Comparison of ENCODE assay signal across 27 cellular contexts in the genomic region with DNA sequence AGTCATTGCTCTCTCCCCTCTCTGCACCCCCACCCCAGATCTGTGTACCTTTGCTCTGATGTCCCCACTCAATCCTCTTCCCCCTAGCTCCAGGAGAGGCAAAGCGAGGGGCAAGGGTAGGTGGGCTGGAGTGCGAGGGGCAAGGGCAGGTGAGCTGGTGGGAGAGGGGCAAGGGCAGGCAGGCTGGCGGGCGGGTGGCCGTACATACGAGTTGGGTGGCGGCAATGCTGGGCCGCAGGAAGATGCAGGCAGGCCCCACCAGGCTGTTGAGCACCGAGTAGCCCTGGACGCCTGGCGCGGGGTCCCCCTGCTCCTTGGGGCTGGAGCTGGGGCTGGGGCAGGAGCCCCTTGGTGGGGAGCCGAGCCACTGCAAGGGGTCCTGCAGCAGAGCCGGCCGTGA. TPM values are rescaled to one million over a fixed set of nuclear protein-coding genes. Genes with fewer than 3 reads are reported as not detected.
DNase-seq lines count a peak whose midpoint lies in the region; ATAC-seq, FAIRE-seq and TF ChIP-seq lines count a peak whose summit lies in the region.
"Had no signal": no experiment of that assay in that cellular context is flagged by ENCODE, and none has a peak within 500 bp of the region (broad histone marks: within the 10 kb centered on the region; RNA-seq: fewer than 3 reads in every experiment).

No MANE protein-coding gene starts in this region.

- no peaks in the 10 kb centered on the region for H3K9me3 Mint-ChIP-seq in stimulated activated effector memory CD8-positive, alpha-beta T cell treated with anti-CD3 and anti-CD28 coated beads, Interleukin-12 subunit alpha, Interleukin-12 subunit beta, amount 100 ng/mL, for 72 hours
- H3K9me3 Mint-ChIP-seq in endodermal cell = peaks cover 3% of the 10 kb centered on the region
- H3K9me3 Mint-ChIP-seq: CD8-positive, alpha-beta T cell; HFFc6 had no signal

- TF ChIP-seq EP300 in K562 (IDR thresholded peaks at IDR 0.05; ENCODE audit: low read length) = no peak

- TF ChIP-seq RAD21 in K562 (CRISPR knock-in tag; conservative IDR thresholded peaks at IDR 0.05 in 1 of 2, IDR thresholded peaks at IDR 0.05 in 1 of 2) = no peak

- FAIRE-seq in K562 (lab: Jason Lieb, UNC) = no peak
- no peak for FAIRE-seq in kidney (lab: Jason Lieb, UNC)
- FAIRE-seq: A549, D721Med, GM12878, GM19239 had no signal

- POLR2A ChIA-PET in K562 (lab: Yijun Ruan, JAX) = no interaction called here

- CTCF ChIA-PET in K562 (lab: Yijun Ruan, JAX; ENCODE audit: low intra/inter-chr PET ratio) = interaction anchor here (0.6 kb wide), 1 partner anchor 1135 kb away, joined by 3 read pairs; no protein-coding TSS in a partner anchor

- no peaks in the 10 kb centered on the region for H3K4me1 Mint-ChIP-seq in stimulated activated effector memory CD8-positive, alpha-beta T cell treated with anti-CD3 and anti-CD28 coated beads, Interleukin-12 subunit alpha, Interleukin-12 subunit beta, amount 100 ng/mL, for 72 hours
- no peaks in the 10 kb centered on the region for H3K4me1 Mint-ChIP-seq in endodermal cell
- H3K4me1 Mint-ChIP-seq: CD4-positive, CD25-positive, alpha-beta regulatory T cell had no signal

- no peak overlapping the region for H3K4me2 ChIP-seq in K562 (ENCODE audit: insufficient read depth, low read length)
- H3K4me2 ChIP-seq: A549; BLaER1 treated with 17β-estradiol and CSF1 and Interleukin-3, amounts not matched to agents 10 nM and 100 nM had no signal

- H3K27me3 Mint-ChIP-seq in endodermal cell (ENCODE audit: insufficient read depth) = peaks cover 10% of the 10 kb centered on the region

- no peak overlapping the region for H2AFZ ChIP-seq in K562 (ENCODE audit: low read depth, low read length)
- H2AFZ ChIP-seq: GM23248 had no signal

- H3K4me3 ChIP-seq in K562 (no peak overlapping the region), kidney (ENCODE audit: low read length in 2 of 2) (no peak overlapping the region), endodermal cell (ENCODE audit: low read length) (no peak overlapping the region)
- H3K4me3 ChIP-seq: A549; BLaER1 treated with 17β-estradiol and CSF1 and Interleukin-3, amounts not matched to agents 10 nM and 100 nM; GM12878; GM23248; HAP-1 had no signal

- H3K4me3 Mint-ChIP-seq in stimulated activated effector memory CD8-positive, alpha-beta T cell treated with anti-CD3 and anti-CD28 coated beads, Interleukin-12 subunit alpha, Interleukin-12 subunit beta, amount 100 ng/mL, for 72 hours = no peak overlapping the region
- no peak overlapping the region for H3K4me3 Mint-ChIP-seq in endodermal cell
- H3K4me3 Mint-ChIP-seq: CD4-positive, CD25-positive, alpha-beta regulatory T cell; CD8-positive, alpha-beta T cell; HFFc6 had no signal

- BruUV-seq in K562 (replicated peaks; lab: Mats Ljungman, UMichigan) = no TSS peak

- H3K27me3 ChIP-seq in K562 (ENCODE audit: control insufficient read depth in 2 of 2, insufficient read depth in 2 of 2, low read length in 2 of 2) = peaks cover 2 to 33% of the 10 kb centered on the region in 2 experiments; a peak in 4 of 5 replicates
- H3K27me3 ChIP-seq in endodermal cell (ENCODE audit: control insufficient read depth, insufficient read depth, low read length, poor library complexity, severe bottlenecking) = no peaks in the 10 kb centered on the region
- H3K27me3 ChIP-seq: BE2C; BLaER1 treated with 17β-estradiol and CSF1 and Interleukin-3, amounts not matched to agents 10 nM and 100 nM had no signal

- intact Hi-C loops in K562 (cut with micrococcal nuclease) (no loop called here), kidney (cut with DNase I) (no loop called here)

- peak overlapping the region; percentile 32 for H3K27ac Mint-ChIP-seq in stimulated activated effector memory CD8-positive, alpha-beta T cell treated with anti-CD3 and anti-CD28 coated beads, Interleukin-12 subunit alpha, Interleukin-12 subunit beta, amount 100 ng/mL, for 72 hours
- H3K27ac Mint-ChIP-seq in endodermal cell = no peak overlapping the region
- H3K27ac Mint-ChIP-seq: CD4-positive, CD25-positive, alpha-beta regulatory T cell; CD8-positive, alpha-beta T cell; HFFc6 had no signal

- H3K36me3 Mint-ChIP-seq in stimulated activated effector memory CD8-positive, alpha-beta T cell treated with anti-CD3 and anti-CD28 coated beads, Interleukin-12 subunit alpha, Interleukin-12 subunit beta, amount 100 ng/mL, for 72 hours = no peaks in the 10 kb centered on the region
- H3K36me3 Mint-ChIP-seq in endodermal cell (ENCODE audit: low read depth) = no peaks in the 10 kb centered on the region
- H3K36me3 Mint-ChIP-seq: CD4-positive, CD25-positive, alpha-beta regulatory T cell; CD8-positive, alpha-beta T cell had no signal

- no peaks in the 10 kb centered on the region for H3K9me1 ChIP-seq in K562 (ENCODE audit: control insufficient read depth, insufficient read depth, low read length)

- no peaks in the 10 kb centered on the region for H3K9me3 ChIP-seq in K562 (replicated peaks; ENCODE audit: control insufficient read depth, insufficient read depth, low read depth, low read length)
- no peaks in the 10 kb centered on the region for H3K9me3 ChIP-seq in kidney (ENCODE audit: control insufficient read depth in 1 of 2, low read length in 2 of 2)
- H3K9me3 ChIP-seq in endodermal cell (ENCODE audit: control insufficient read depth, low read length) = no peaks in the 10 kb centered on the region
- H3K9me3 ChIP-seq: A549, BE2C, Caco-2, HAP-1 had no signal

- in situ Hi-C loops in K562 (cut with MboI) = no loop called here

- no peak for TF ChIP-seq POLR2A in K562 (conservative IDR thresholded peaks at IDR 0.05)

- H3K4me1 ChIP-seq in K562 (replicated peaks in 1 of 2; ENCODE audit: control insufficient read depth in 2 of 2, insufficient read depth in 2 of 2, low read length in 2 of 2) (peaks cover 0 to 35% of the 10 kb centered on the region in 2 experiments; a peak in 2 of 5 replicates), kidney (ENCODE audit: control insufficient read depth in 1 of 2, insufficient read depth in 1 of 2, low read depth in 1 of 2, low read length in 2 of 2) (no peaks in the 10 kb centered on the region), endodermal cell (ENCODE audit: control insufficient read depth, insufficient read depth, low read length) (no peaks in the 10 kb centered on the region)
- H3K4me1 ChIP-seq: A549; BE2C; BLaER1 treated with 17β-estradiol and CSF1 and Interleukin-3, amounts not matched to agents 10 nM and 100 nM; Caco-2; HAP-1 had no signal

- peak; percentile 24 for DNase-seq in D341Med (ENCODE audit: low spot score)
- DNase-seq in K562 (ENCODE audit: extremely low read depth in 1 of 4, low spot score in 3 of 4) = no peak
- DNase-seq in kidney = peak; percentile 59
- no peak for DNase-seq in stimulated activated effector memory CD8-positive, alpha-beta T cell treated with anti-CD3 and anti-CD28 coated beads, Interleukin-12 subunit alpha, Interleukin-12 subunit beta, amount 100 ng/mL, for 72 hours (ENCODE audit: low spot score in 2 of 2)
- DNase-seq in dermis blood vessel endothelial cell = no peak
- no peak for DNase-seq in endodermal cell
- DNase-seq in NCI-H2029 treated with DMSO at 0.1 percent for 48 hours (lab: John Stamatoyannopoulos, UW) = no peak
- DNase-seq: 8988T; ACHN; AML-193; BE2C; CD4-positive, CD25-positive, alpha-beta regulatory T cell; CD8-positive, alpha-beta T cell; DMS 273 treated with DMSO at 0.1 percent for 48 hours; DMS79; EL; GDM1; GM23248; HFFc6 had no signal

- WGBS in K562 (ENCODE audit: insufficient coverage, low coverage, missing lambda C conversion rate) = 30% methylated on average over 14 of the region's 15 CpGs
- whole genome bisulfite sequencing in endodermal cell (ENCODE audit: insufficient coverage in 1 of 2, insufficient read length in 1 of 2), 2 experiments = 85 to 96% methylated on average over 10 to 14 of the region's 15 CpGs

- ATAC-seq in K562 = no peak
- no peak for ATAC-seq in stimulated activated effector memory CD8-positive, alpha-beta T cell treated with anti-CD3 and anti-CD28 coated beads, Interleukin-12 subunit alpha, Interleukin-12 subunit beta, amount 100 ng/mL, for 72 hours
- ATAC-seq: CD8-positive, alpha-beta T cell; GM12878 had no signal

- 0 out of 2 replicates have a peak, but pooled peaks cover 3% of the 10 kb centered on the region for H4K20me1 ChIP-seq in K562 (replicated peaks; ENCODE audit: control insufficient read depth, insufficient read depth, low read length)
- H4K20me1 ChIP-seq: BLaER1 treated with 17β-estradiol and CSF1 and Interleukin-3, amounts not matched to agents 10 nM and 100 nM had no signal

- H3K36me3 ChIP-seq in K562 (ENCODE audit: control insufficient read depth, insufficient read depth, low read length) (no peaks in the 10 kb centered on the region), kidney (ENCODE audit: control insufficient read depth in 1 of 2, insufficient read depth in 2 of 2, low read length in 2 of 2) (no peaks in the 10 kb centered on the region), endodermal cell (ENCODE audit: control insufficient read depth, insufficient read depth, low read length) (no peaks in the 10 kb centered on the region)
- H3K36me3 ChIP-seq: BE2C; BLaER1 treated with 17β-estradiol and CSF1 and Interleukin-3, amounts not matched to agents 10 nM and 100 nM; HAP-1 had no signal

- no peak overlapping the region for H3K27ac ChIP-seq in K562 (ENCODE audit: extremely low read depth, low read depth, low read length)
- no peak overlapping the region for H3K27ac ChIP-seq in kidney (ENCODE audit: low read depth in 2 of 2, low read length in 2 of 2)
- no peak overlapping the region for H3K27ac ChIP-seq in endodermal cell (ENCODE audit: low read depth, low read length)
- H3K27ac ChIP-seq: A549; BLaER1 treated with 17β-estradiol and CSF1 and Interleukin-3, amounts not matched to agents 10 nM and 100 nM; GM23248 had no signal

- H3K9ac ChIP-seq in K562 (ENCODE audit: insufficient read depth in 1 of 2, low read depth in 2 of 2, low read length in 2 of 2) (no peak overlapping the region; a peak in 1 of 4 replicates), kidney (ENCODE audit: low read length in 2 of 2) (no peak overlapping the region), endodermal cell (ENCODE audit: extremely low read depth, low read length, poor library complexity, severe bottlenecking) (no peak overlapping the region)
- H3K9ac ChIP-seq: BLaER1 treated with 17β-estradiol and CSF1 and Interleukin-3, amounts not matched to agents 10 nM and 100 nM; GM23248 had no signal

- H3K79me2 ChIP-seq in K562 (ENCODE audit: control insufficient read depth, insufficient read depth, low read length) = no peaks in the 10 kb centered on the region

- TF ChIP-seq CTCF in K562 (IDR thresholded peaks at IDR 0.05 in 2 of 3, conservative IDR thresholded peaks at IDR 0.05 in 1 of 3; ENCODE audit: insufficient read depth in 2 of 3, low read depth in 1 of 3, low read length in 3 of 3) (no peak), kidney (IDR thresholded peaks at IDR 0.05; ENCODE audit: borderline replicate concordance, extremely low read depth, insufficient read depth) (no peak), endodermal cell (conservative IDR thresholded peaks at IDR 0.05) (no peak)

RNA-seq across cellular contexts. Expression of a gene that starts 0.9 kb away (rescaled TPM):
- total RNA-seq in K562 (2011; cell fraction: chromatin; rRNA removed; ENCODE audit: low replicate concordance) = not detected in 2 replicates
- not detected in 2 replicates for total RNA-seq in K562 (2011; cell fraction: nucleolus; rRNA removed)
- not detected in 2 replicates for total RNA-seq in K562 (2011; cell fraction: nucleoplasm; rRNA removed)
- total RNA-seq in K562 (2014; rRNA removed) (not detected in 2 replicates), K562 (2014; rRNA removed; fragmentation: Illumina TruSeq; extraction: Trizol) (not detected in 2 replicates), K562 (2015; rRNA removed; fragmentation: Illumina TruSeq; extraction: Trizol) (not detected in 2 replicates), K562 (2021) (not detected in 2 replicates), kidney (not detected), dermis blood vessel endothelial cell (not detected in 2 replicates), endodermal cell (not detected)
- polyA plus RNA-seq in K562 (2011; rRNA removed) (not detected in 2 replicates), K562 (2014; fragmentation: Illumina TruSeq; extraction: Trizol) (not detected in 2 replicates), K562 (2014; fragmentation: Nextera tagmentation; extraction: Ambion mirVana) (not detected), K562 (2014; rRNA removed) (not detected in 2 replicates), kidney (ENCODE audit: insufficient read depth, low read depth, low replicate concordance) (not detected)
- polyA plus RNA-seq in K562 (2011; cell fraction: cytosol; rRNA removed) = not detected in 2 replicates
- not detected in 2 replicates for polyA plus RNA-seq in K562 (2011; cell fraction: nucleus; rRNA removed)
- polyA plus RNA-seq in K562 (2012) = not detected in 2 replicates
- polyA minus RNA-seq in K562 (2011; rRNA and poly(A)+ RNA removed) = not detected in 2 replicates
- not detected in 2 replicates for polyA minus RNA-seq in K562 (2011; cell fraction: cytosol; rRNA and poly(A)+ RNA removed)
- not detected in 2 replicates for polyA minus RNA-seq in K562 (2011; cell fraction: nucleus; rRNA and poly(A)+ RNA removed)
- polyA plus RNA-seq in endodermal cell (2013, experiment 1 of 2) = not detected
- not detected for polyA plus RNA-seq in endodermal cell (2013, experiment 2 of 2)
- total RNA-seq: Caco-2; CD4-positive, CD25-positive, alpha-beta regulatory T cell; CD8-positive, alpha-beta T cell; GM12878; GM23248; H4; HFFc6 had no signal
- polyA plus RNA-seq: A549; CD4-positive, CD25-positive, alpha-beta regulatory T cell; GM12878; GM23248 had no signal

RNA-seq across cellular contexts. Expression of a gene that starts 14.4 kb away (rescaled TPM):
- total RNA-seq in K562 (2011; cell fraction: chromatin; rRNA removed; ENCODE audit: low replicate concordance) = 21.8 and 52.5 TPM in 2 replicates
- total RNA-seq in K562 (2011; cell fraction: nucleolus; rRNA removed) = 47.5 and 51.3 TPM in 2 replicates
- total RNA-seq in K562 (2011; cell fraction: nucleoplasm; rRNA removed) = 24.7 and 43.2 TPM in 2 replicates
- total RNA-seq in K562 (2014; rRNA removed) = 34.6 and 53.3 TPM in 2 replicates
- 5.4 and 7.5 TPM in 2 replicates for total RNA-seq in K562 (2014; rRNA removed; fragmentation: Illumina TruSeq; extraction: Trizol)
- 21.7 and 22.1 TPM in 2 replicates for total RNA-seq in K562 (2015; rRNA removed; fragmentation: Illumina TruSeq; extraction: Trizol)
- 47.4 and 50.2 TPM in 2 replicates for total RNA-seq in K562 (2021)
- polyA plus RNA-seq in K562 (2011; rRNA removed) = 11.4 and 28.8 TPM in 2 replicates
- polyA plus RNA-seq in K562 (2011; cell fraction: cytosol; rRNA removed) = 58.0 and 87.1 TPM in 2 replicates
- polyA plus RNA-seq in K562 (2011; cell fraction: nucleus; rRNA removed) = 48.5 and 50.6 TPM in 2 replicates
- 53.8 and 114 TPM in 2 replicates for polyA plus RNA-seq in K562 (2012)
- polyA plus RNA-seq in K562 (2014; fragmentation: Illumina TruSeq; extraction: Trizol) = 41.5 and 56.9 TPM in 2 replicates
- polyA plus RNA-seq in K562 (2014; fragmentation: Nextera tagmentation; extraction: Ambion mirVana) = 1 to 10 TPM; 4.4 to 8.4 TPM
- 34.6 and 37.1 TPM in 2 replicates for polyA plus RNA-seq in K562 (2014; rRNA removed)
- polyA minus RNA-seq in K562 (2011; rRNA and poly(A)+ RNA removed) = 8.8 and 13.2 TPM in 2 replicates
- 28.2 and 40.6 TPM in 2 replicates for polyA minus RNA-seq in K562 (2011; cell fraction: cytosol; rRNA and poly(A)+ RNA removed)
- polyA minus RNA-seq in K562 (2011; cell fraction: nucleus; rRNA and poly(A)+ RNA removed) = 15.3 and 30.5 TPM in 2 replicates
- total RNA-seq in kidney = 98.4 TPM
- polyA plus RNA-seq in kidney (ENCODE audit: insufficient read depth, low read depth, low replicate concordance) = 188 TPM
- 25.2 and 42.2 TPM in 2 replicates for total RNA-seq in dermis blood vessel endothelial cell
- total RNA-seq in endodermal cell = 10 to 100 TPM; 30.6 to 47.6 TPM
- polyA plus RNA-seq in endodermal cell (2013, experiment 1 of 2) = 40.4 TPM
- polyA plus RNA-seq in endodermal cell (2013, experiment 2 of 2) = 40.4 TPM

RNA-seq across cellular contexts. Expression of a gene that starts 17.2 kb away (rescaled TPM):
- 48.7 and 132 TPM in 2 replicates for total RNA-seq in K562 (2011; cell fraction: chromatin; rRNA removed; ENCODE audit: low replicate concordance)
- total RNA-seq in K562 (2011; cell fraction: nucleolus; rRNA removed) = 82.2 and 92.7 TPM in 2 replicates
- total RNA-seq in K562 (2011; cell fraction: nucleoplasm; rRNA removed) = 41.5 and 53.5 TPM in 2 replicates
- total RNA-seq in K562 (2014; rRNA removed) (33.6 and 47.6 TPM in 2 replicates), K562 (2014; rRNA removed; fragmentation: Illumina TruSeq; extraction: Trizol) (9.3 and 11.2 TPM in 2 replicates), K562 (2015; rRNA removed; fragmentation: Illumina TruSeq; extraction: Trizol) (17.4 and 17.7 TPM in 2 replicates), K562 (2021) (50.2 and 53.7 TPM in 2 replicates), kidney (74.7 TPM), dermis blood vessel endothelial cell (4.8 and 10.7 TPM in 2 replicates), endodermal cell (100 to 1,000 TPM in 1 of 2 donors, 10 to 100 TPM in 1; 94.6 to 104 TPM)
- polyA plus RNA-seq in K562 (2011; rRNA removed) (14.7 and 18.8 TPM in 2 replicates), K562 (2014; fragmentation: Illumina TruSeq; extraction: Trizol) (16.0 and 24.4 TPM in 2 replicates), K562 (2014; fragmentation: Nextera tagmentation; extraction: Ambion mirVana) (under 1 TPM; 0.11 to 0.25 TPM), K562 (2014; rRNA removed) (35.0 and 42.3 TPM in 2 replicates), kidney (ENCODE audit: insufficient read depth, low read depth, low replicate concordance) (19.3 TPM)
- polyA plus RNA-seq in K562 (2011; cell fraction: cytosol; rRNA removed) = 15.2 and 52.3 TPM in 2 replicates
- 72.4 and 144 TPM in 2 replicates for polyA plus RNA-seq in K562 (2011; cell fraction: nucleus; rRNA removed)
- 24.1 and 32.9 TPM in 2 replicates for polyA plus RNA-seq in K562 (2012)
- 4.8 and 6.9 TPM in 2 replicates for polyA minus RNA-seq in K562 (2011; rRNA and poly(A)+ RNA removed)
- polyA minus RNA-seq in K562 (2011; cell fraction: cytosol; rRNA and poly(A)+ RNA removed) = 15.8 and 16.3 TPM in 2 replicates
- 28.3 and 31.1 TPM in 2 replicates for polyA minus RNA-seq in K562 (2011; cell fraction: nucleus; rRNA and poly(A)+ RNA removed)
- polyA plus RNA-seq in endodermal cell (2013, experiment 1 of 2) = 39.0 TPM
- 38.2 TPM for polyA plus RNA-seq in endodermal cell (2013, experiment 2 of 2)

RNA-seq across cellular contexts. Expression of a gene that starts 39.5 kb away (rescaled TPM):
- 16.7 and 49.3 TPM in 2 replicates for total RNA-seq in K562 (2011; cell fraction: chromatin; rRNA removed; ENCODE audit: low replicate concordance)
- total RNA-seq in K562 (2011; cell fraction: nucleolus; rRNA removed) = 51.0 and 54.0 TPM in 2 replicates
- 29.5 and 34.8 TPM in 2 replicates for total RNA-seq in K562 (2011; cell fraction: nucleoplasm; rRNA removed)
- 92.5 and 101 TPM in 2 replicates for total RNA-seq in K562 (2014; rRNA removed)
- 16.6 and 37.0 TPM in 2 replicates for total RNA-seq in K562 (2014; rRNA removed; fragmentation: Illumina TruSeq; extraction: Trizol)
- 50.3 and 52.7 TPM in 2 replicates for total RNA-seq in K562 (2015; rRNA removed; fragmentation: Illumina TruSeq; extraction: Trizol)
- total RNA-seq in K562 (2021) = 71.2 and 78.3 TPM in 2 replicates
- 66.6 and 98.4 TPM in 2 replicates for polyA plus RNA-seq in K562 (2011; rRNA removed)
- polyA plus RNA-seq in K562 (2011; cell fraction: cytosol; rRNA removed) = 124 and 170 TPM in 2 replicates
- 61.0 and 75.7 TPM in 2 replicates for polyA plus RNA-seq in K562 (2011; cell fraction: nucleus; rRNA removed)
- 81.9 and 121 TPM in 2 replicates for polyA plus RNA-seq in K562 (2012)
- polyA plus RNA-seq in K562 (2014; fragmentation: Illumina TruSeq; extraction: Trizol) = 40.2 and 66.9 TPM in 2 replicates
- polyA plus RNA-seq in K562 (2014; fragmentation: Nextera tagmentation; extraction: Ambion mirVana) = 10 to 100 TPM in 1 of 2 experiments, 1 to 10 TPM in 1; 5.2 to 16.2 TPM
- polyA plus RNA-seq in K562 (2014; rRNA removed) = 85.1 and 92.7 TPM in 2 replicates
- 43.3 and 59.8 TPM in 2 replicates for polyA minus RNA-seq in K562 (2011; rRNA and poly(A)+ RNA removed)
- polyA minus RNA-seq in K562 (2011; cell fraction: cytosol; rRNA and poly(A)+ RNA removed) = 48.4 and 57.2 TPM in 2 replicates
- polyA minus RNA-seq in K562 (2011; cell fraction: nucleus; rRNA and poly(A)+ RNA removed) = 22.1 and 26.9 TPM in 2 replicates
- 61.5 TPM for total RNA-seq in kidney
- 135 TPM for polyA plus RNA-seq in kidney (ENCODE audit: insufficient read depth, low read depth, low replicate concordance)
- 81.0 and 124 TPM in 2 replicates for total RNA-seq in dermis blood vessel endothelial cell
- total RNA-seq in endodermal cell = 10 to 100 TPM; 27.6 to 33.8 TPM
- 43.1 TPM for polyA plus RNA-seq in endodermal cell (2013, experiment 1 of 2)
- polyA plus RNA-seq in endodermal cell (2013, experiment 2 of 2) = 41.1 TPM

RNA-seq across cellular contexts. Expression of a gene that starts 53.3 kb away (rescaled TPM):
- 5.8 and 18.7 TPM in 2 replicates for total RNA-seq in K562 (2011; cell fraction: chromatin; rRNA removed; ENCODE audit: low replicate concordance)
- total RNA-seq in K562 (2011; cell fraction: nucleolus; rRNA removed) = 21.2 and 21.3 TPM in 2 replicates
- 17.5 and 22.7 TPM in 2 replicates for total RNA-seq in K562 (2011; cell fraction: nucleoplasm; rRNA removed)
- total RNA-seq in K562 (2014; rRNA removed) = 10.7 and 23.4 TPM in 2 replicates
- 1.3 and 1.5 TPM in 2 replicates for total RNA-seq in K562 (2014; rRNA removed; fragmentation: Illumina TruSeq; extraction: Trizol)
- 10.3 and 10.7 TPM in 2 replicates for total RNA-seq in K562 (2015; rRNA removed; fragmentation: Illumina TruSeq; extraction: Trizol)
- 19.2 and 19.3 TPM in 2 replicates for total RNA-seq in K562 (2021)
- polyA plus RNA-seq in K562 (2011; rRNA removed) = 17.5 and 26.2 TPM in 2 replicates
- 79.1 and 131 TPM in 2 replicates for polyA plus RNA-seq in K562 (2011; cell fraction: cytosol; rRNA removed)
- polyA plus RNA-seq in K562 (2011; cell fraction: nucleus; rRNA removed) = 43.3 and 53.7 TPM in 2 replicates
- polyA plus RNA-seq in K562 (2012) = 20.0 and 28.2 TPM in 2 replicates
- 6.3 and 11.1 TPM in 2 replicates for polyA plus RNA-seq in K562 (2014; fragmentation: Illumina TruSeq; extraction: Trizol)
- 1 to 10 TPM in 1 of 2 experiments, under 1 TPM in 1; 0.63 to 1.4 TPM for polyA plus RNA-seq in K562 (2014; fragmentation: Nextera tagmentation; extraction: Ambion mirVana)
- polyA plus RNA-seq in K562 (2014; rRNA removed) = 48.4 and 58.9 TPM in 2 replicates
- 1.3 and 2.0 TPM in 2 replicates for polyA minus RNA-seq in K562 (2011; rRNA and poly(A)+ RNA removed)
- polyA minus RNA-seq in K562 (2011; cell fraction: cytosol; rRNA and poly(A)+ RNA removed) = 7.4 and 10.5 TPM in 2 replicates
- 12.4 and 12.8 TPM in 2 replicates for polyA minus RNA-seq in K562 (2011; cell fraction: nucleus; rRNA and poly(A)+ RNA removed)
- 65.5 TPM for total RNA-seq in kidney
- polyA plus RNA-seq in kidney (ENCODE audit: insufficient read depth, low read depth, low replicate concordance) = 127 TPM
- 30.6 and 40.9 TPM in 2 replicates for total RNA-seq in dermis blood vessel endothelial cell
- 10 to 100 TPM; 67.4 to 87.8 TPM for total RNA-seq in endodermal cell
- polyA plus RNA-seq in endodermal cell (2013, experiment 1 of 2) = 60.9 TPM
- 57.1 TPM for polyA plus RNA-seq in endodermal cell (2013, experiment 2 of 2)

Comparison
In these comparisons a context has a peak if more than half of its experiments do, and no peak if none do; other contexts are left out.
1. DNase-seq: peak in D341Med (single experiment) and kidney (single experiment); none in K562 (0 of 4), stimulated activated effector memory CD8-positive, alpha-beta T cell treated with anti-CD3 and anti-CD28 coated beads, Interleukin-12 subunit alpha, Interleukin-12 subunit beta, amount 100 ng/mL, for 72 hours (0 of 2), dermis blood vessel endothelial cell (single experiment), endodermal cell (single experiment) and NCI-H2029 treated with DMSO at 0.1 percent for 48 hours (single experiment).